Comparison of ENCODE assay signal across 16 cellular contexts in genomic region chrX:53930513-53931380, GRCh38.
A peak's percentile ranks its signal among the peaks of the same experiment; 100 is the strongest.
DNase-seq lines count a peak whose midpoint lies in the region; ATAC-seq, FAIRE-seq and TF ChIP-seq lines count a peak whose summit lies in the region.
"Had no signal": no experiment of that assay in that cellular context is flagged by ENCODE, and none has a peak within 500 bp of the region (broad histone marks: within the 10 kb centered on the region; RNA-seq: fewer than 3 reads in every experiment).

No MANE protein-coding gene starts in this region.

- peak overlapping the region; percentile 55 for H3K27ac ChIP-seq in brain microvascular endothelial cell
- H3K27ac ChIP-seq: tibial artery had no signal

- H3K36me3 Mint-ChIP-seq in T-helper 17 cell (ENCODE audit: low read depth), result no peaks in the 10 kb centered on the region
- H3K36me3 Mint-ChIP-seq: naive thymus-derived CD8-positive, alpha-beta T cell had no signal

- no peaks in the 10 kb centered on the region for H3K27me3 ChIP-seq in brain microvascular endothelial cell (replicated peaks)
- H3K27me3 ChIP-seq: tibial artery had no signal

- no peaks in the 10 kb centered on the region for H3K36me3 ChIP-seq in brain microvascular endothelial cell (replicated peaks)
- H3K36me3 ChIP-seq: tibial artery had no signal

- in situ Hi-C loops in brain microvascular endothelial cell (cut with HindIII; ENCODE audit: low pct_ligation_motif_present, low sequenced_read_pairs), result no loop called here
- in situ Hi-C loops in GM13977 (cut with MboI; ENCODE audit: low pct_unique_long_range_greater_than_20kb, low sequenced_read_pairs, unreplicated experiment), result no loop called here

- H3K9me3 ChIP-seq in T-helper 17 cell (ENCODE audit: control insufficient read depth, low read length, poor library complexity, severe bottlenecking), result no peaks in the 10 kb centered on the region
- H3K9me3 ChIP-seq: SK-N-SH, tibial artery had no signal

- no peak for TF ChIP-seq POLR2A in GM12891 (IDR thresholded peaks at IDR 0.05; ENCODE audit: low read depth, low read length)

- H3K27me3 Mint-ChIP-seq in T-helper 17 cell, result no peaks in the 10 kb centered on the region
- H3K27me3 Mint-ChIP-seq: naive thymus-derived CD8-positive, alpha-beta T cell had no signal

- no peak for DNase-seq in GM12891 (ENCODE audit: insufficient read length, low spot score)
- peak; percentile 47 for DNase-seq in M059J (ENCODE audit: low read depth)
- peak; percentile 48 for DNase-seq in brain microvascular endothelial cell
- peak; percentile 33 for DNase-seq in myocyte (ENCODE audit: low read depth)
- DNase-seq in GM13977 (ENCODE audit: low spot score), result no peak
- no peak for DNase-seq in T-helper 9 cell
- DNase-seq in T-helper 17 cell, result no peak
- DNase-seq: activated CD4-positive, CD25-positive, alpha-beta regulatory T cell; cerebellar nuclear complex; kidney glomerular epithelial cell; naive thymus-derived CD8-positive, alpha-beta T cell; NCI-H2029; right cardiac atrium; SK-N-SH; tibial artery had no signal

- H3K4me3 Mint-ChIP-seq in T-helper 17 cell, result no peak overlapping the region
- H3K4me3 Mint-ChIP-seq: activated T-helper 1 cell treated with anti-CD3 and anti-CD28 coated beads, Interleukin-12 subunit alpha, Interleukin-12 subunit beta, Interleukin-2, Interleukin-4 antibody, amounts not matched to agents 30 ng/mL and 10 ng/mL and 1 ng/mL, durations not matched to agents 14 hours and 24 hours and 36 hours; naive thymus-derived CD8-positive, alpha-beta T cell had no signal

- no peaks in the 10 kb centered on the region for H3K4me1 Mint-ChIP-seq in T-helper 17 cell

- ATAC-seq in T-helper 17 cell, result no peak
- ATAC-seq: naive thymus-derived CD8-positive, alpha-beta T cell; right cardiac atrium had no signal

- no peak overlapping the region for H3K27ac Mint-ChIP-seq in T-helper 17 cell
- H3K27ac Mint-ChIP-seq: activated T-helper 1 cell treated with anti-CD3 and anti-CD28 coated beads, Interleukin-12 subunit alpha, Interleukin-12 subunit beta, Interleukin-2, Interleukin-4 antibody, amounts not matched to agents 30 ng/mL and 10 ng/mL and 1 ng/mL, durations not matched to agents 14 hours and 24 hours and 36 hours; naive thymus-derived CD8-positive, alpha-beta T cell had no signal

- no peak overlapping the region for H3K4me3 ChIP-seq in brain microvascular endothelial cell (ENCODE audit: low read depth, low read length)
- H3K4me3 ChIP-seq: tibial artery had no signal

- FAIRE-seq in GM12891 (lab: Jason Lieb, UNC), result peak; percentile 35

- TF ChIP-seq CTCF in brain microvascular endothelial cell (IDR thresholded peaks at IDR 0.05; ENCODE audit: low read depth, low read length, missing control alignments), result no peak
- no peak for TF ChIP-seq CTCF in GM13977 (IDR thresholded peaks at IDR 0.05; ENCODE audit: extremely low read depth, insufficient read depth, missing control alignments)

TF ChIP-seq in GM12891, 5 proteins besides CTCF, POLR2A, EP300 and RAD21:
- TF ChIP-seq PAX5 (IDR thresholded peaks at IDR 0.05; ENCODE audit: insufficient read depth, low read length, severe bottlenecking), result no peak
- TF ChIP-seq SPI1 (IDR thresholded peaks at IDR 0.05; ENCODE audit: low read depth, low read length), result no peak
- no peak for TF ChIP-seq TAF1 (IDR thresholded peaks at IDR 0.05; ENCODE audit: low read depth, low read length)
- no peak for TF ChIP-seq POU2F2 (IDR thresholded peaks at IDR 0.05; ENCODE audit: low read depth, low read length)
- TF ChIP-seq POLR2AphosphoS5 (IDR thresholded peaks at IDR 0.05; ENCODE audit: low read depth, low read length), result no peak

Comparison
In these comparisons a context has a peak if more than half of its experiments do, and no peak if none do; other contexts are left out.
1. DNase-seq: peak in M059J (single experiment), brain microvascular endothelial cell (single experiment) and myocyte (single experiment); none in GM12891 (single experiment), GM13977 (single experiment), T-helper 9 cell (single experiment) and T-helper 17 cell (0 of 3).